9 cellular contexts compared by ENCODE assay signal in genomic region chr20:31870703-31871601, GRCh38. TPM values are rescaled to one million over a fixed set of nuclear protein-coding genes. Genes with fewer than 3 reads are reported as not detected.
DNase-seq lines count a peak whose midpoint lies in the region; ATAC-seq, FAIRE-seq and TF ChIP-seq lines count a peak whose summit lies in the region.
"Had no signal": no experiment of that assay in that cellular context is flagged by ENCODE, and none has a peak within 500 bp of the region (broad histone marks: within the 10 kb centered on the region; RNA-seq: fewer than 3 reads in every experiment).

No MANE protein-coding gene starts in this region.

- 17% methylated on average over 6 of the region's 25 CpGs for WGBS in mammary epithelial cell (ENCODE audit: low coverage, missing lambda C conversion rate)

- H2AFZ ChIP-seq in mammary epithelial cell (ENCODE audit: low read depth, low read length) = peak overlapping the region; percentile 82

- in situ Hi-C loops in mammary epithelial cell (cut with MboI; ENCODE audit: low sequenced_read_pairs in 2 of 2) = no loop called here

- peak overlapping the region; percentile 81 for H3K4me2 ChIP-seq in mammary epithelial cell (ENCODE audit: insufficient read depth, low read depth, low read length)

- no peaks in the 10 kb centered on the region for H4K20me1 ChIP-seq in mammary epithelial cell (ENCODE audit: insufficient read depth, low read length)

- no peaks in the 10 kb centered on the region for H3K9me3 ChIP-seq in mammary epithelial cell (replicated peaks; ENCODE audit: insufficient read depth, low read length)
- no peaks in the 10 kb centered on the region for H3K9me3 ChIP-seq in mucosa of rectum (ENCODE audit: control insufficient read depth in 2 of 2, low read length in 2 of 2)

- H3K27me3 ChIP-seq in mammary epithelial cell (ENCODE audit: insufficient read depth, low read length) (peaks cover 32% of the 10 kb centered on the region), mucosa of rectum (ENCODE audit: control insufficient read depth in 2 of 2, insufficient read depth in 2 of 2, low read length in 2 of 2) (peaks cover 25 to 26% of the 10 kb centered on the region in 2 donors)

- dilution Hi-C loops in mammary epithelial cell (cut with HindIII; ENCODE audit: low sequenced_read_pairs) = no loop called here

- peaks cover 9% of the 10 kb centered on the region for H3K4me1 ChIP-seq in mammary epithelial cell (ENCODE audit: insufficient read depth, low read length)
- H3K4me1 ChIP-seq in mucosa of rectum (ENCODE audit: control insufficient read depth in 2 of 2, insufficient read depth in 2 of 2, low read length in 2 of 2) = peaks cover 7 to 8% of the 10 kb centered on the region in 2 donors

- H3K36me3 Mint-ChIP-seq in activated naive CD4-positive, alpha-beta T cell treated with anti-CD3 and anti-CD28 coated beads, Interleukin-2, amount 50 U/mL, for 24 hours = no peaks in the 10 kb centered on the region

- H3K9me3 Mint-ChIP-seq in activated naive CD4-positive, alpha-beta T cell treated with anti-CD3 and anti-CD28 coated beads, Interleukin-2, amount 50 U/mL, for 24 hours = no peaks in the 10 kb centered on the region

- DNase-seq in activated naive CD4-positive, alpha-beta T cell treated with Interleukin-2 at 50 U/mL for 16 hours = no peak
- DNase-seq in mammary epithelial cell (no peak), urothelium cell line (ENCODE audit: low spot score) (peak; percentile 31), GM19240 (ENCODE audit: insufficient read length, low spot score) (no peak), dedifferentiated amniotic fluid mesenchymal stem cell (ENCODE audit: extremely low spot score) (no peak)

- H3K27me3 Mint-ChIP-seq in activated naive CD4-positive, alpha-beta T cell treated with anti-CD3 and anti-CD28 coated beads, Interleukin-2, amount 50 U/mL, for 24 hours = peaks cover 30% of the 10 kb centered on the region

- no TSS peak for BruUV-seq in mammary epithelial cell (replicated peaks; lab: Mats Ljungman, UMichigan)

- TF ChIP-seq CTCF in mammary epithelial cell (conservative IDR thresholded peaks at IDR 0.05 in 1 of 2, IDR thresholded peaks at IDR 0.05 in 1 of 2; ENCODE audit: extremely low read depth in 1 of 2, insufficient read depth in 1 of 2, low read depth in 1 of 2, low read length in 2 of 2) = no peak

- peaks cover 14% of the 10 kb centered on the region for H3K4me1 Mint-ChIP-seq in activated naive CD4-positive, alpha-beta T cell treated with anti-CD3 and anti-CD28 coated beads, Interleukin-2, amount 50 U/mL, for 24 hours

- peak overlapping the region; percentile 73 for H3K27ac Mint-ChIP-seq in activated naive CD4-positive, alpha-beta T cell treated with anti-CD3 and anti-CD28 coated beads, Interleukin-2, amount 50 U/mL, for 24 hours

- H3K27ac ChIP-seq in mammary epithelial cell (ENCODE audit: insufficient read depth, low read depth, low read length) (no peak overlapping the region), mucosa of rectum (ENCODE audit: low read depth in 2 of 2, low read length in 2 of 2) (no peak overlapping the region)

- H3K9ac ChIP-seq in mammary epithelial cell (ENCODE audit: insufficient read depth, low read length) (no peak overlapping the region), mucosa of rectum (ENCODE audit: low read depth in 1 of 2, low read length in 2 of 2) (peak overlapping the region in 1 of 2 donors; percentile 70)

- ATAC-seq in GM21526 (IDR thresholded peaks at IDR 0.05; ENCODE audit: low FRiP score, unreplicated experiment) = no peak

- H3K4me3 ChIP-seq in mammary epithelial cell (replicated peaks in 1 of 3; ENCODE audit: insufficient read depth in 1 of 3, low read depth in 2 of 3, low read length in 3 of 3) (peak overlapping the region in 2 of 3 experiments; percentile 43 to 47), mucosa of rectum (ENCODE audit: low read length in 2 of 2) (peak overlapping the region; percentile 50 to 77)

- CTCF ChIA-PET in mammary epithelial cell (lab: Charles Lee; ENCODE audit: low non-redundant PET) = no interaction called here

- H3K79me2 ChIP-seq in mammary epithelial cell (ENCODE audit: insufficient read depth, low read length) = no peaks in the 10 kb centered on the region

- peak overlapping the region; percentile 84 for H3K4me3 Mint-ChIP-seq in activated naive CD4-positive, alpha-beta T cell treated with anti-CD3 and anti-CD28 coated beads, Interleukin-2, amount 50 U/mL, for 24 hours

- intact Hi-C loops in mammary epithelial cell (cut with micrococcal nuclease) = no loop called here

- FAIRE-seq in urothelium cell line (lab: Jason Lieb, UNC) = peak; percentile 30

- no peaks in the 10 kb centered on the region for H3K36me3 ChIP-seq in mammary epithelial cell (ENCODE audit: insufficient read depth, low read length)
- H3K36me3 ChIP-seq in mucosa of rectum (ENCODE audit: control insufficient read depth in 2 of 2, insufficient read depth in 2 of 2, low read length in 2 of 2) = no peaks in the 10 kb centered on the region

RNA-seq across cellular contexts. Expression of gene TTLL9, which starts 0.5 kb away (rescaled TPM):
- total RNA-seq in mammary epithelial cell = under 1 TPM; 0.17 to 0.21 TPM
- 0.02 TPM for polyA plus RNA-seq in mammary epithelial cell
- polyA minus RNA-seq in mammary epithelial cell = not detected
- total RNA-seq: RPMI7951 had no signal

RNA-seq across cellular contexts. Expression of gene DUSP15, which starts 0.6 kb away (rescaled TPM):
- total RNA-seq in mammary epithelial cell = under 1 TPM in 1 of 2 donors, not detected in 1; 0.67 TPM
- polyA plus RNA-seq in mammary epithelial cell = not detected
- polyA minus RNA-seq in mammary epithelial cell = not detected
- total RNA-seq: RPMI7951 had no signal

RNA-seq across cellular contexts. Expression of gene FOXS1, which starts 25.5 kb away (rescaled TPM):
- under 1 TPM in 1 of 2 donors, not detected in 1; 0.17 TPM for total RNA-seq in mammary epithelial cell
- not detected for polyA plus RNA-seq in mammary epithelial cell
- polyA minus RNA-seq in mammary epithelial cell = not detected

RNA-seq across cellular contexts. Expression of gene MYLK2, which starts 51.8 kb away (rescaled TPM):
- under 1 TPM; under 0.01 to 0.24 TPM for total RNA-seq in mammary epithelial cell
- polyA plus RNA-seq in mammary epithelial cell = 0.06 TPM
- polyA minus RNA-seq in mammary epithelial cell = not detected
